In the genomic region with DNA sequence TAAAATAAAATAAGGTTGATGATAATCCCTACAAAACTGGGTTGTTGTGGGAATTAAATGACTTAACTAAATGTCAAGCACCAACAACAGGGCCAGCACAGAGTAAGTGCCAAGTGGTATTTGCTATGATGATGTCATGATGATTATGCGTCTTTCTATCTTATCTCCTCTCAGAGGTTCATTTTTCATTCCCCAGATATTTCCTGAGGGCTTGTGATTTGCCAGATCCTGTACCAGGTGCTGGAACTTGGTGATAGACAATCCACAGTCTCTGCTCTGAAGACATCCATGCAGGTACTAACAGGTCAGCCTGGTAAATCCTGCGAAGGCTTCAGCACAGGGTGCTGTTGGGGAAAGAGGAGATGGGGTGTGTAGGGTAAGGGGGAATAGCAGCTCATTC, we compare ENCODE assay signal across 1 cellular context.
A peak's percentile ranks its signal among the peaks of the same experiment; 100 is the strongest.
TF ChIP-seq lines count a peak whose summit lies in the region.

No MANE protein-coding gene starts in this region.

TF ChIP-seq in SK-N-SH treated with all-trans-retinoic acid at 6 μM for 48 hours, 23 proteins besides CTCF, POLR2A, EP300 and RAD21 (continued from another document):
- TF ChIP-seq ZC3H10 (CRISPR knock-in tag; IDR thresholded peaks at IDR 0.05) = no peak
- no peak for TF ChIP-seq ESRRG (CRISPR knock-in tag; IDR thresholded peaks at IDR 0.05)
- TF ChIP-seq ARNTL (CRISPR knock-in tag; IDR thresholded peaks at IDR 0.05; ENCODE audit: borderline replicate concordance, low read depth) = no peak
- TF ChIP-seq PPARA (CRISPR knock-in tag; IDR thresholded peaks at IDR 0.05; ENCODE audit: borderline replicate concordance) = no peak
- TF ChIP-seq ISL1 (CRISPR knock-in tag; IDR thresholded peaks at IDR 0.05) = peak; percentile 45
- TF ChIP-seq TOX (CRISPR knock-in tag; IDR thresholded peaks at IDR 0.05; ENCODE audit: borderline replicate concordance) = no peak
